ENCODE assay signal across 8 cellular contexts in the genomic region with DNA sequence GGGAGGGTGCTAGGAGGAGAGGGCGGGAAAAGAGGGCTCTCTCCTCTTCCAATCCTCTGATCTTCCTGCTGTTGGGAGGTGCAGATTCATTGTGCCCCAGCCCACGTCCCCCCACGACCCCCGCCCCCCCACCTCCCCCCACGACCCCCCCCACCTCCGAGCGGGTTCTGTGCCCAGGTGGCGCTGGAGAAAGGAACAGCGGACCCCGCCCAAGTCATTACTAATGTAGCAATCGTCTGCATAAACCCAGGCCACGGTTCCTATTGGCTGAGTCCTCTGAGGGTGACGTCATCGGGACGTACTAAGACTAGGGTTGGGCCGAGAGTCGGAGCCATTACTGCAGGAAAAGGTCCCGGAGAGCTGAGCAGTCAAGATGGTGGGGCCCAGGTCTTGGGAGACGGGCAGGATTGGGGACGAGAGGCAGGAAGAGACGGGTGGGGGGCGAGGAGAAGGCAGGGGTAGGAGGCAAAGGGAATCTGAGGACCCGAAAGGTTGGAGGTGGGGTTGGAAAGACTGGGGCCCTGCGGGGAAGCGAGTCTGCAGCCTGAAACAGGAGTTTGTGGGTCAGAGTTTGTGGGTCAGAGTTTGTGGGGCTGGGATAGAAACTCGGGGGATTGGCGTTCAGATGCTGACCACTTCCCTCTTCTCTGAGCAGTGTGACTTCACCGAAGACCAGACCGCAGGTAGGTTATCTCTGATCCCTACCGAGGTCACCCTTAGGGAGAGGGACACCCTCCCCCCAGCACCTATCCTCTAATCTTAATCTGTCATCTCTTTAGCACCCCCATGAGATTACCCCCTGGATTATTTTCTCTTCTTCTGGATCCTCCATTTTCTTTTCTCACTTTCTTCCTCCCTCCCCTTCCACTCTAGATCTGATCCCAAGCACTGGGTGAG. TPM values are rescaled to one million over a fixed set of nuclear protein-coding genes. Genes with fewer than 3 reads are reported as not detected.
A peak's percentile ranks its signal among the peaks of the same experiment; 100 is the strongest.
DNase-seq lines count a peak whose midpoint lies in the region; ATAC-seq and TF ChIP-seq lines count a peak whose summit lies in the region.

A gene (plus strand): TSS at position 331 of the 897 bp plus-strand sequence. CDS start 43 bp downstream, at position 374.

- DNase-seq in NCI-H1436 treated with DMSO at 0.1 percent for 48 hours (lab: John Stamatoyannopoulos, UW) (peak; percentile 94), T-cell (peak; percentile 65 to 95 (median 90)), adrenal gland (peak; percentile 95 to 100 (median 98)), left cardiac atrium (peak; percentile 97), posterior vena cava (ENCODE audit: low spot score) (peak; percentile 98), upper lobe of right lung (peak; percentile 93)

- H3K4me1 ChIP-seq in adrenal gland (replicated peaks in 1 of 2) (peaks cover 22 to 31% of the 10 kb centered on the region in 2 donors), upper lobe of right lung (peaks cover 21% of the 10 kb centered on the region)

- peak within 1 kb of the TSS; percentile 89 to 99 (median 97) for H3K4me3 Mint-ChIP-seq in T-cell

- no peaks in the 10 kb centered on the region for H3K27me3 Mint-ChIP-seq in T-cell

- CTCF ChIA-PET in T-cell (lab: Charles Lee): interaction anchor here in 1 of 2 donors (0.9 to 3.0 kb wide), 4 partner anchors 22 to 64 kb away, joined by 3 to 10 read pairs (median 7); a partner anchor contains a TSS

- H3K36me3 ChIP-seq in adrenal gland (replicated peaks in 1 of 2) (peaks cover 0 to 39% of the 10 kb centered on the region in 2 donors), upper lobe of right lung (peaks cover 38% of the 10 kb centered on the region)

- no peaks in the 10 kb centered on the region for H3K9me3 ChIP-seq in adrenal gland (replicated peaks in 1 of 3)
- H3K9me3 ChIP-seq in upper lobe of right lung: no peaks in the 10 kb centered on the region

- H3K27me3 ChIP-seq in adrenal gland: no peaks in the 10 kb centered on the region
- H3K27me3 ChIP-seq in upper lobe of right lung: no peaks in the 10 kb centered on the region

- intact Hi-C loops in adrenal gland (cut with DNase I) (no loop called here), left cardiac atrium (cut with DNase I) (loop anchor here in 1 of 2 donors (2.0 to 5.0 kb wide), 3 partner anchors 29 to 41 kb away; a partner anchor contains a TSS), posterior vena cava (cut with DNase I) (loop anchor here in 1 of 2 donors (2.0 kb wide), 1 partner anchor 33 kb away; no protein-coding TSS in a partner anchor), upper lobe of right lung (cut with DNase I) (no loop called here)

- peaks cover 42 to 56% (median 56%) of the 10 kb centered on the region in 3 donors for H3K4me1 Mint-ChIP-seq in T-cell

- ATAC-seq in HG02852 (IDR thresholded peaks at IDR 0.05; ENCODE audit: unreplicated experiment) (peak; percentile 80), T-cell (replicated peaks in 1 of 4) (peak; percentile 85 to 88 (median 86)), left cardiac atrium (peak; percentile 91), upper lobe of right lung (peak; percentile 88)

- peaks cover 30% of the 10 kb centered on the region for H3K36me3 Mint-ChIP-seq in T-cell

- POLR2A ChIA-PET in T-cell (lab: Charles Lee): interaction anchor here in 1 of 2 donors (0.5 to 1.7 kb wide), 3 partner anchors 30 to 56 kb away, joined by 3 to 9 read pairs (median 5); a partner anchor contains a TSS

- 0 to 1% (median 1%) methylated on average over 22 to 30 of the region's 30 CpGs for WGBS in adrenal gland, 4 donors

- TF ChIP-seq CTCF in GM12875 (IDR thresholded peaks at IDR 0.05; ENCODE audit: borderline replicate concordance, insufficient read depth, low read depth, low read length) (no peak), adrenal gland (IDR thresholded peaks at IDR 0.05) (no peak), upper lobe of right lung (IDR thresholded peaks at IDR 0.05) (no peak)

- peak within 1 kb of the TSS; percentile 94 to 98 (median 96) for H3K27ac ChIP-seq in adrenal gland
- H3K27ac ChIP-seq in upper lobe of right lung: peak within 1 kb of the TSS; percentile 96

- H3K27ac Mint-ChIP-seq in T-cell: peak within 1 kb of the TSS; percentile 94 to 98

- TF ChIP-seq POLR2A in adrenal gland (IDR thresholded peaks at IDR 0.05): peak; percentile 98 to 99

- H3K4me3 ChIP-seq in GM12875 (ENCODE audit: low read depth, low read length) (peak within 1 kb of the TSS; percentile 78), adrenal gland (peak within 1 kb of the TSS; percentile 55 to 71 (median 62)), upper lobe of right lung (peak within 1 kb of the TSS; percentile 84)

- H3K9me3 Mint-ChIP-seq in T-cell: no peaks in the 10 kb centered on the region

RNA-seq across cellular contexts. Expression of the gene that starts here (rescaled TPM):
- 100 to 1,000 TPM; 506 to 663 (median 569) TPM for total RNA-seq in T-cell
- 1,000 to 10,000 TPM; 1,276 to 1,610 (median 1,571) TPM for total RNA-seq in adrenal gland
- polyA plus RNA-seq in adrenal gland: 1,000 to 10,000 TPM; 1,464 to 3,646 (median 1,841) TPM
- total RNA-seq in left cardiac atrium: 1,000 to 10,000 TPM; 1,071 to 1,319 TPM
- total RNA-seq in posterior vena cava: 1,000 to 10,000 TPM; 3,219 to 3,986 TPM
- total RNA-seq in upper lobe of right lung: 1,254 TPM

Comparison
In these comparisons a context has a peak if more than half of its experiments do, and no peak if none do; other contexts are left out.
1. Peak in every context shown above with its lines: DNase-seq, ATAC-seq, H3K4me3 ChIP-seq and H3K27ac ChIP-seq.